In genomic region chr16:57145964-57146647, GRCh38 we compare ENCODE assay signal across 21 cellular contexts. TPM values are rescaled to one million over a fixed set of nuclear protein-coding genes. Genes with fewer than 3 reads are reported as not detected.
DNase-seq lines count a peak whose midpoint lies in the region; ATAC-seq and TF ChIP-seq lines count a peak whose summit lies in the region.
"Had no signal": no experiment of that assay in that cellular context is flagged by ENCODE, and none has a peak within 500 bp of the region (broad histone marks: within the 10 kb centered on the region; RNA-seq: fewer than 3 reads in every experiment).

No MANE protein-coding gene starts in this region.

- no peaks in the 10 kb centered on the region for H3K9me3 Mint-ChIP-seq in activated CD8-positive, alpha-beta memory T cell treated with anti-CD3 and anti-CD28 coated beads, Interleukin-2, amount 10 ng/mL, durations not matched to agents 7 days and 5 days (ENCODE audit: low read depth)
- H3K9me3 Mint-ChIP-seq: activated B cell treated with CpG ODN at 0.5 μM for 24 hours; activated naive CD8-positive, alpha-beta T cell treated with anti-CD3 and anti-CD28 coated beads, Interleukin-2, amount 10 ng/mL, durations not matched to agents 7 days and 5 days; CD4-positive, CD25-positive, alpha-beta regulatory T cell had no signal

- TF ChIP-seq CTCF in RWPE2 (IDR thresholded peaks at IDR 0.05; ENCODE audit: poor library complexity, severe bottlenecking) (no peak), thyroid gland (IDR thresholded peaks at IDR 0.05) (no peak)

- H3K27ac ChIP-seq in RWPE2 (ENCODE audit: poor library complexity, severe bottlenecking) (no peak overlapping the region), temporal lobe (ENCODE audit: low read depth, low read length) (peak overlapping the region; percentile 75), thyroid gland (no peak overlapping the region)
- H3K27ac ChIP-seq: brain microvascular endothelial cell, epithelial cell of prostate, foreskin keratinocyte, parathyroid adenoma had no signal

- peaks cover 14% of the 10 kb centered on the region for H3K4me1 Mint-ChIP-seq in activated CD8-positive, alpha-beta memory T cell treated with anti-CD3 and anti-CD28 coated beads, Interleukin-2, amount 10 ng/mL, durations not matched to agents 7 days and 5 days

- CTCF ChIA-PET in activated CD8-positive, alpha-beta memory T cell treated with anti-CD3 and anti-CD28 coated beads, Interleukin-2, amount 10 ng/mL, durations not matched to agents 7 days and 5 days (lab: Charles Lee) = interaction anchor here (0.6 to 1.9 kb wide), 3 partner anchors 12 to 255 kb away, joined by 3 to 6 read pairs (median 5); partner anchors contain the start of gene CPNE2

- H3K27me3 Mint-ChIP-seq in activated CD8-positive, alpha-beta memory T cell treated with anti-CD3 and anti-CD28 coated beads, Interleukin-2, amount 10 ng/mL, durations not matched to agents 7 days and 5 days = no peaks in the 10 kb centered on the region
- H3K27me3 Mint-ChIP-seq: activated B cell treated with CpG ODN at 0.5 μM for 24 hours; activated naive CD8-positive, alpha-beta T cell treated with anti-CD3 and anti-CD28 coated beads, Interleukin-2, amount 10 ng/mL, durations not matched to agents 7 days and 5 days; CD4-positive, CD25-positive, alpha-beta regulatory T cell had no signal

- peak; percentile 45 for DNase-seq in activated CD8-positive, alpha-beta memory T cell treated with anti-CD3 and anti-CD28 coated beads, Interleukin-2, amount 50 U/mL, for 48 hours
- no peak for DNase-seq in activated CD8-positive, alpha-beta memory T cell treated with anti-CD3 and anti-CD28 coated beads, Interleukin-2, amount 10 ng/mL, durations not matched to agents 7 days and 5 days
- DNase-seq in RWPE2 (ENCODE audit: low spot score) (no peak), left kidney (ENCODE audit: low read depth, low spot score) (peak; percentile 35), thyroid gland (no peak), DMS 273 (lab: John Stamatoyannopoulos, UW; ENCODE audit: unreplicated experiment) (no peak)
- DNase-seq: activated B cell treated with CpG ODN at 0.5 μM for 24 hours; activated naive CD8-positive, alpha-beta T cell treated with anti-CD3 and anti-CD28 coated beads, Interleukin-2, amount 10 ng/mL, durations not matched to agents 7 days and 5 days; brain microvascular endothelial cell; CD4-positive, CD25-positive, alpha-beta regulatory T cell; foreskin keratinocyte; MG63; NCI-H2081; NCI-H446 treated with DMSO at 0.1 percent for 48 hours; small intestine; stimulated activated CD4-positive, alpha-beta T cell treated with anti-CD3 and anti-CD28 coated beads, Interleukin-4, amount 100 ng/mL, for 4 hours had no signal

- no peak overlapping the region for H3K4me3 Mint-ChIP-seq in activated CD8-positive, alpha-beta memory T cell treated with anti-CD3 and anti-CD28 coated beads, Interleukin-2, amount 10 ng/mL, durations not matched to agents 7 days and 5 days
- H3K4me3 Mint-ChIP-seq: activated B cell treated with CpG ODN at 0.5 μM for 24 hours; activated naive CD8-positive, alpha-beta T cell treated with anti-CD3 and anti-CD28 coated beads, Interleukin-2, amount 10 ng/mL, durations not matched to agents 7 days and 5 days; CD4-positive, CD25-positive, alpha-beta regulatory T cell had no signal

- 80 to 85% methylated on average over 13 to 24 of the region's 25 CpGs for WGBS in thyroid gland, 2 donors

- no peak for TF ChIP-seq POLR2A in thyroid gland (IDR thresholded peaks at IDR 0.05)

- no peak for ATAC-seq in activated CD8-positive, alpha-beta memory T cell treated with anti-CD3 and anti-CD28 coated beads, Interleukin-2, amount 10 ng/mL, durations not matched to agents 7 days and 5 days
- ATAC-seq in RWPE2 (ENCODE audit: low read depth) (peak; percentile 6; the same call in 2 of the 3 replicates), GM21576 (IDR thresholded peaks at IDR 0.05; ENCODE audit: unreplicated experiment) (no peak)
- ATAC-seq: left lung had no signal

- H3K9me3 ChIP-seq in RWPE2 (ENCODE audit: severe bottlenecking) (no peaks in the 10 kb centered on the region), thyroid gland (no peaks in the 10 kb centered on the region)
- H3K9me3 ChIP-seq: left lung, MG63 had no signal

- H3K4me3 ChIP-seq in RWPE2 (ENCODE audit: severe bottlenecking) (no peak overlapping the region), thyroid gland (replicated peaks in 1 of 3) (no peak overlapping the region)
- H3K4me3 ChIP-seq: left lung, MG63 had no signal

- no peak overlapping the region for H3K27ac Mint-ChIP-seq in activated CD8-positive, alpha-beta memory T cell treated with anti-CD3 and anti-CD28 coated beads, Interleukin-2, amount 10 ng/mL, durations not matched to agents 7 days and 5 days
- H3K27ac Mint-ChIP-seq: activated B cell treated with CpG ODN at 0.5 μM for 24 hours; activated naive CD8-positive, alpha-beta T cell treated with anti-CD3 and anti-CD28 coated beads, Interleukin-2, amount 10 ng/mL, durations not matched to agents 7 days and 5 days had no signal

- intact Hi-C loops in thyroid gland (cut with DNase I) = no loop called here

- H3K27me3 ChIP-seq in RWPE2 (ENCODE audit: insufficient read depth, poor library complexity, severe bottlenecking) (no peaks in the 10 kb centered on the region), thyroid gland (no peaks in the 10 kb centered on the region)
- H3K27me3 ChIP-seq: brain microvascular endothelial cell, foreskin keratinocyte, left lung, MG63 had no signal

- H3K4me1 ChIP-seq in RWPE2 (ENCODE audit: insufficient read depth, poor library complexity, severe bottlenecking) (peaks cover 9% of the 10 kb centered on the region), thyroid gland (peaks cover 28 to 67% of the 10 kb centered on the region in 2 donors)
- H3K4me1 ChIP-seq: foreskin keratinocyte, parathyroid adenoma had no signal

- H3K36me3 ChIP-seq in RWPE2 (ENCODE audit: low read depth) (no peaks in the 10 kb centered on the region), thyroid gland (no peaks in the 10 kb centered on the region)

- no peaks in the 10 kb centered on the region for H3K36me3 Mint-ChIP-seq in activated CD8-positive, alpha-beta memory T cell treated with anti-CD3 and anti-CD28 coated beads, Interleukin-2, amount 10 ng/mL, durations not matched to agents 7 days and 5 days

RNA-seq across cellular contexts. Expression of gene PSME3IP1, which starts 39.7 kb away (rescaled TPM):
- 100 to 1,000 TPM; 118 to 124 TPM for total RNA-seq in activated CD8-positive, alpha-beta memory T cell treated with anti-CD3 and anti-CD28 coated beads, Interleukin-2, amount 10 ng/mL, durations not matched to agents 7 days and 5 days
- total RNA-seq in temporal lobe (96.9 TPM), thyroid gland (10 to 100 TPM; 64.7 to 96.3 (median 78.9) TPM)

RNA-seq across cellular contexts. Expression of gene RSPRY1, which starts 40.0 kb away (rescaled TPM):
- 10 to 100 TPM; 32.6 to 33.7 TPM for total RNA-seq in activated CD8-positive, alpha-beta memory T cell treated with anti-CD3 and anti-CD28 coated beads, Interleukin-2, amount 10 ng/mL, durations not matched to agents 7 days and 5 days
- 61.7 TPM for total RNA-seq in temporal lobe
- total RNA-seq in thyroid gland = 10 to 100 TPM; 42.6 to 59.2 (median 53.9) TPM

RNA-seq across cellular contexts. Expression of gene CPNE2, which starts 53.7 kb away (rescaled TPM):
- 1 to 10 TPM; 3.2 to 9.6 TPM for total RNA-seq in activated CD8-positive, alpha-beta memory T cell treated with anti-CD3 and anti-CD28 coated beads, Interleukin-2, amount 10 ng/mL, durations not matched to agents 7 days and 5 days
- total RNA-seq in temporal lobe (42.5 TPM), thyroid gland (10 to 100 TPM; 26.6 to 33.3 (median 29.2) TPM)

Comparison
In these comparisons a context has a peak if more than half of its experiments do, and no peak if none do; other contexts are left out.
1. DNase-seq: peak in activated CD8-positive, alpha-beta memory T cell treated with anti-CD3 and anti-CD28 coated beads, Interleukin-2, amount 50 U/mL, for 48 hours (single experiment) and left kidney (single experiment); none in activated CD8-positive, alpha-beta memory T cell treated with anti-CD3 and anti-CD28 coated beads, Interleukin-2, amount 10 ng/mL, durations not matched to agents 7 days and 5 days (single experiment), RWPE2 (single experiment), thyroid gland (0 of 2) and DMS 273 (single experiment).